In the genomic region with DNA sequence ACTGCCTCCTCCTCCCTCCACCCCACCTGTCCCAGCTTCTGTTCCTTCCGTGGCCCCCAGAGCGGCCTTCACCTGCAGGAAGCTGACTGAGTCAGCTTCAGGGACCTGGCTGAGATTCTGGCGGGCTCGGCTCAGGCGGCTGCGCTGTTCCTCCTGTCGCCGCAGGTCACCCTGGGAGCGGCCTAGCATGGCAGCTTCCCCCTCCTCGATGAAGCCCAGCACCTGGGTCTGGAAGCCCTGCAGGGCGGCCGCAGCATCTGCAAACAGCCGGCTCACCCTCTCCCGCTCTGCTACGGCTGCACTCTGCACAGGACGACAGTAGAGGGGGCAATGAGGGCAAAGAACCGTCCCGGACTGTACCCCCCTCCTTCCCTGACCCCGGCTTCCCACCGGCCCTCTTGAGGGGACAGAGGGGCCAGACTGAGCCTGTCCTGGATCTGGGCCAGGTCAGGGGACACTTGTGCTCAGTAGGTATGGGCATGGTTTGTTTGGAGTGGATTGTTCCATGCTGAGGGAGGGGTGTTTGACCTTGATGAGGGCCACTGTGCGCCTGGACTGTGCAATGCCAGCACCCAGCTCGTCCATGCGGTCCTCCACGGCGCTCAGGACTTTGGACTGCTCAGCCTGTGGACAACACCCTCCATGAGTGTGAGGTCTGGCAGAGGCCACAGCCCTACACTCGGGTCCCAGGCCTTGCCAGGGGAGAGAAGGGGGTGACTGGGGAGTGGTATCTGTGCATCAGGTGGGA, we compare ENCODE assay signal across 6 cellular contexts. TPM values are rescaled to one million over a fixed set of nuclear protein-coding genes. Genes with fewer than 3 reads are reported as not detected.
DNase-seq lines count a peak whose midpoint lies in the region; ATAC-seq, FAIRE-seq and TF ChIP-seq lines count a peak whose summit lies in the region.

No MANE protein-coding gene starts in this region.

- H3K4me1 ChIP-seq in effector memory CD4-positive, alpha-beta T cell (ENCODE audit: control insufficient read depth, insufficient read depth, low read length, poor library complexity, severe bottlenecking): peaks cover 54% of the 10 kb centered on the region
- peaks cover 51 to 73% (median 60%) of the 10 kb centered on the region in 3 donors for H3K4me1 ChIP-seq in skeletal muscle tissue (ENCODE audit: control insufficient read depth in 3 of 3, insufficient read depth in 3 of 3, low read length in 3 of 3)

- FAIRE-seq in H54 (lab: Jason Lieb, UNC): no peak

- H3K9ac ChIP-seq in skeletal muscle tissue (ENCODE audit: low read depth in 1 of 3, low read length in 3 of 3): peak overlapping the region; percentile 81 to 90 (median 87)

- peak overlapping the region; percentile 74 for H3K27ac ChIP-seq in effector memory CD4-positive, alpha-beta T cell (ENCODE audit: insufficient read depth, low read length, poor library complexity, severe bottlenecking)
- H3K27ac ChIP-seq in skeletal muscle tissue (ENCODE audit: low read depth, low read length): peak overlapping the region; percentile 96

- DNase-seq in T-helper 22 cell (ENCODE audit: low read depth) (peak; percentile 82), H54 (ENCODE audit: insufficient read length, low spot score) (no peak)
- peak; percentile 60 to 76 (median 65) for DNase-seq in effector memory CD4-positive, alpha-beta T cell

- peak overlapping the region; percentile 61 for H3K4me3 ChIP-seq in effector memory CD4-positive, alpha-beta T cell (ENCODE audit: insufficient read depth, low read depth, low read length, poor library complexity, severe bottlenecking)
- H3K4me3 ChIP-seq in skeletal muscle tissue (ENCODE audit: low read length in 3 of 3): peak overlapping the region; percentile 79 to 84 (median 79)

- TF ChIP-seq POLR2A in GM15510 (IDR thresholded peaks at IDR 0.05; ENCODE audit: borderline replicate concordance, extremely low read depth, insufficient read length) (peak; percentile 39), H54 (IDR thresholded peaks at IDR 0.05; ENCODE audit: low read depth, low read length) (no peak; the same call in 1 of the 2 replicates)

- peaks cover 9% of the 10 kb centered on the region for H3K36me3 ChIP-seq in effector memory CD4-positive, alpha-beta T cell (ENCODE audit: control insufficient read depth, insufficient read depth, low read length)
- peaks cover 0 to 11% (median 5%) of the 10 kb centered on the region in 3 donors for H3K36me3 ChIP-seq in skeletal muscle tissue (ENCODE audit: control insufficient read depth in 3 of 3, insufficient read depth in 3 of 3, low read length in 3 of 3)

- H3K9me3 ChIP-seq in effector memory CD4-positive, alpha-beta T cell (ENCODE audit: control insufficient read depth, low read length): no peaks in the 10 kb centered on the region
- H3K9me3 ChIP-seq in skeletal muscle tissue (ENCODE audit: control insufficient read depth in 3 of 3, low read length in 3 of 3): no peaks in the 10 kb centered on the region

- ATAC-seq in HG03159 (IDR thresholded peaks at IDR 0.05; ENCODE audit: unreplicated experiment): no peak

- no peaks in the 10 kb centered on the region for H3K27me3 ChIP-seq in effector memory CD4-positive, alpha-beta T cell (replicated peaks; ENCODE audit: control insufficient read depth, insufficient read depth, low read length, poor library complexity, severe bottlenecking)
- no peaks in the 10 kb centered on the region for H3K27me3 ChIP-seq in skeletal muscle tissue (ENCODE audit: control insufficient read depth in 3 of 3, insufficient read depth in 3 of 3, low read length in 3 of 3)

RNA-seq across cellular contexts. Expression of a gene that starts 2.0 kb away (rescaled TPM):
- total RNA-seq in skeletal muscle tissue: 23.5 TPM

RNA-seq across cellular contexts. Expression of a gene that starts 20.4 kb away (rescaled TPM):
- 20.4 TPM for total RNA-seq in skeletal muscle tissue

RNA-seq across cellular contexts. Expression of a gene that starts 21.2 kb away (rescaled TPM):
- total RNA-seq in skeletal muscle tissue: 17.7 TPM

RNA-seq across cellular contexts. Expression of a gene that starts 28.3 kb away (rescaled TPM):
- 32.9 TPM for total RNA-seq in skeletal muscle tissue

RNA-seq across cellular contexts. Expression of a gene that starts 32.2 kb away (rescaled TPM):
- total RNA-seq in skeletal muscle tissue: 1.6 TPM
